8 cellular contexts compared by ENCODE assay signal in the genomic region with DNA sequence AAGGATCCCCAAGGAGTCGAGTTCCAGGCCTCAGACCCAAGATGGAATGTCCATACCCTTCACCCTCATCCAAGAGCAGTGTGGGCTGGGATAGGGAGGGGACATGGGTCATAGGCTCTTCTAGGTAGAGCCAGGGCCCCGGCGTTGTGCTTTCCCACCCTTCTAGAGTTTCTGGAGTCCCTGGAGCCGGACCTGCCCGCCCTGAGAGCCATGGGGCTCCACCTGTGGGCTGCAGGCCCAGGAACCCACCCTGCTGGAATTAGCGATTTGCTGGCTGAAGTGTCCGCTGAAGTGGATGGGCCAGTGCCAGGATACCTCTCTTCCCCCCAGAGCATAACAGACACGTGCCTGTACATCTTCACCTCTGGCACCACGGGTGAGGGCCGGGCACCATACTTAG. TPM values are rescaled to one million over a fixed set of nuclear protein-coding genes. Genes with fewer than 3 reads are reported as not detected.
DNase-seq lines count a peak whose midpoint lies in the region; ATAC-seq and TF ChIP-seq lines count a peak whose summit lies in the region.

No MANE protein-coding gene starts in this region.

- WGBS in hepatocyte (ENCODE audit: low lambda C conversion rate, missing lambda C conversion rate): 60% methylated on average over 10 of the region's 10 CpGs
- WGBS in smooth muscle cell (ENCODE audit: low lambda C conversion rate): 69% methylated on average over 10 of the region's 10 CpGs

- no peaks in the 10 kb centered on the region for H3K9me3 Mint-ChIP-seq in activated CD8-positive, alpha-beta T cell treated with anti-CD3 and anti-CD28 coated beads for 36 hours

- H3K9ac ChIP-seq in smooth muscle cell (ENCODE audit: low read depth): no peak overlapping the region

- DNase-seq in activated CD8-positive, alpha-beta T cell treated with anti-CD3 and anti-CD28 coated beads for 36 hours: no peak
- DNase-seq in hepatocyte (ENCODE audit: low spot score) (no peak), smooth muscle cell (lab: John Stamatoyannopoulos, UW; ENCODE audit: unreplicated experiment) (no peak), germinal center (ENCODE audit: low spot score) (no peak), DMS53 (lab: John Stamatoyannopoulos, UW) (no peak)

- H3K27ac Mint-ChIP-seq in activated CD8-positive, alpha-beta T cell treated with anti-CD3 and anti-CD28 coated beads for 36 hours: peak overlapping the region; percentile 25

- no peak for ATAC-seq in activated CD8-positive, alpha-beta T cell treated with anti-CD3 and anti-CD28 coated beads for 36 hours
- ATAC-seq in HG03565 (IDR thresholded peaks at IDR 0.05; ENCODE audit: unreplicated experiment) (no peak), GM18502 (IDR thresholded peaks at IDR 0.05; ENCODE audit: poor library complexity, unreplicated experiment) (no peak)

- H3K4me3 Mint-ChIP-seq in activated CD8-positive, alpha-beta T cell treated with anti-CD3 and anti-CD28 coated beads for 36 hours: peak overlapping the region; percentile 75

- H3K4me1 Mint-ChIP-seq in activated CD8-positive, alpha-beta T cell treated with anti-CD3 and anti-CD28 coated beads for 36 hours (ENCODE audit: low read depth): peaks cover 32% of the 10 kb centered on the region

- H3K79me2 ChIP-seq in hepatocyte: peaks cover 12% of the 10 kb centered on the region
- H3K79me2 ChIP-seq in smooth muscle cell (ENCODE audit: low read depth): peaks cover 10% of the 10 kb centered on the region

- H3K36me3 ChIP-seq in HEK293 (ENCODE audit: control insufficient read depth in 2 of 2, insufficient read depth in 1 of 2, low read length in 2 of 2) (peaks cover 0 to 38% of the 10 kb centered on the region in 2 experiments; a peak in 1 of 3 replicates), hepatocyte (replicated peaks; ENCODE audit: insufficient read depth, low read depth) (no peaks in the 10 kb centered on the region), smooth muscle cell (ENCODE audit: low read depth) (no peaks in the 10 kb centered on the region)

- H3K27ac ChIP-seq in HEK293 (ENCODE audit: extremely low read depth, low read depth, low read length) (no peak overlapping the region; the same call in 1 of the 2 replicates), hepatocyte (peak overlapping the region; percentile 94), smooth muscle cell (ENCODE audit: low read depth) (no peak overlapping the region)

- CTCF ChIA-PET in HEK293 (lab: Yijun Ruan, JAX): interaction anchor here (1.1 to 2.7 kb wide), 3 partner anchors 22 to 211 kb away, joined by 4 to 12 read pairs (median 5); partner anchors contain the start of gene RAB13
- CTCF ChIA-PET in activated CD8-positive, alpha-beta T cell treated with anti-CD3 and anti-CD28 coated beads for 36 hours (lab: Charles Lee): interaction anchor here (1.0 to 2.0 kb wide), 4 partner anchors 10 to 99 kb away, joined by 3 to 5 read pairs (median 4); partner anchors contain the start of gene NPR1

- H2AFZ ChIP-seq in hepatocyte (peak overlapping the region; percentile 96), smooth muscle cell (ENCODE audit: low read depth) (no peak overlapping the region)

- H3K4me2 ChIP-seq in hepatocyte: peak overlapping the region; percentile 98
- H3K4me2 ChIP-seq in smooth muscle cell: peak overlapping the region; percentile 98

- H4K20me1 ChIP-seq in hepatocyte (ENCODE audit: insufficient read depth, poor library complexity, severe bottlenecking) (no peaks in the 10 kb centered on the region), smooth muscle cell (ENCODE audit: low read depth) (no peaks in the 10 kb centered on the region)

- H3K27me3 Mint-ChIP-seq in activated CD8-positive, alpha-beta T cell treated with anti-CD3 and anti-CD28 coated beads for 36 hours: no peaks in the 10 kb centered on the region

- H3K27me3 ChIP-seq in hepatocyte: no peaks in the 10 kb centered on the region
- H3K27me3 ChIP-seq in smooth muscle cell (ENCODE audit: low read depth): no peaks in the 10 kb centered on the region

- H3K9me3 ChIP-seq in HEK293 (ENCODE audit: control insufficient read depth, insufficient read depth, low read depth, low read length) (no peaks in the 10 kb centered on the region), hepatocyte (ENCODE audit: low read depth) (no peaks in the 10 kb centered on the region), smooth muscle cell (replicated peaks; ENCODE audit: low read depth) (no peaks in the 10 kb centered on the region)

- TF ChIP-seq CTCF in HEK293 (tag by site-specific recombination; IDR thresholded peaks at IDR 0.05) (no peak), hepatocyte (IDR thresholded peaks at IDR 0.05; ENCODE audit: poor library complexity) (no peak), smooth muscle cell (IDR thresholded peaks at IDR 0.05; ENCODE audit: borderline replicate concordance, insufficient read depth, poor library complexity, severe bottlenecking) (no peak)
- TF ChIP-seq CTCF in activated CD8-positive, alpha-beta T cell treated with anti-CD3 and anti-CD28 coated beads for 36 hours (IDR thresholded peaks at IDR 0.05): no peak

- intact Hi-C loops in activated CD8-positive, alpha-beta T cell treated with anti-CD3 and anti-CD28 coated beads for 36 hours (cut with micrococcal nuclease): no loop called here

- peak overlapping the region; percentile 60 for H3K4me3 ChIP-seq in HEK293 (ENCODE audit: low read depth, low read length)
- H3K4me3 ChIP-seq in hepatocyte: no peak overlapping the region
- peak overlapping the region; percentile 70 for H3K4me3 ChIP-seq in smooth muscle cell

- H3K4me1 ChIP-seq in HEK293 (ENCODE audit: control insufficient read depth, insufficient read depth, low read length) (peaks cover 8% of the 10 kb centered on the region), hepatocyte (ENCODE audit: insufficient read depth) (peaks cover 20% of the 10 kb centered on the region), smooth muscle cell (ENCODE audit: low read depth) (peaks cover 10% of the 10 kb centered on the region)

- H3K9me2 ChIP-seq in hepatocyte (replicated peaks; ENCODE audit: insufficient read depth): no peaks in the 10 kb centered on the region

- H3K36me3 Mint-ChIP-seq in activated CD8-positive, alpha-beta T cell treated with anti-CD3 and anti-CD28 coated beads for 36 hours (ENCODE audit: low read depth): peaks cover 14% of the 10 kb centered on the region

- POLR2A ChIA-PET in HEK293 (lab: Yijun Ruan, JAX): interaction anchor here (0.5 to 1.6 kb wide), 10 partner anchors 16 to 225 kb away, joined by 3 to 9 read pairs (median 4); partner anchors contain the start of genes CHTOP, INTS3, JTB and RPS27
- POLR2A ChIA-PET in activated CD8-positive, alpha-beta T cell treated with anti-CD3 and anti-CD28 coated beads for 36 hours (lab: Charles Lee): interaction anchor here (0.7 to 1.0 kb wide), 2 partner anchors 15 to 215 kb away, joined by 3 read pairs; partner anchors contain the start of gene RPS27

- peaks cover 18% of the 10 kb centered on the region for H3F3A ChIP-seq in smooth muscle cell (ENCODE audit: low read depth)

TF ChIP-seq in HEK293, 187 proteins besides CTCF, POLR2A, EP300 and RAD21:
- TF ChIP-seq ZBTB48 (tag by site-specific recombination; IDR thresholded peaks at IDR 0.05) (0 out of 2 replicates have a peak, but pooled peaks have one; percentile 9), ZNF341 (tag by site-specific recombination; IDR thresholded peaks at IDR 0.05; ENCODE audit: low read depth) (0 out of 2 replicates have a peak, but pooled peaks have one; percentile 31), ZNF571 (tag by site-specific recombination; IDR thresholded peaks at IDR 0.05) (no peak), SP3 (tag by site-specific recombination; IDR thresholded peaks at IDR 0.05) (0 out of 2 replicates have a peak, but pooled peaks have one; percentile 3)
TF ChIP-seq in HEK293: peak in this region for 3.

RNA-seq across cellular contexts. Expression of gene SLC27A3, which starts 1.1 kb away (rescaled TPM):
- total RNA-seq in activated CD8-positive, alpha-beta T cell treated with anti-CD3 and anti-CD28 coated beads for 36 hours: 1 to 10 TPM; 7.2 to 10.0 TPM
- total RNA-seq in hepatocyte (21.5 and 22.8 TPM in 2 replicates), smooth muscle cell (14.8 and 21.3 TPM in 2 replicates)
- polyA plus RNA-seq in hepatocyte (37.2 and 38.1 TPM in 2 replicates), smooth muscle cell (36.0 and 41.0 TPM in 2 replicates)

RNA-seq across cellular contexts. Expression of gene INTS3, which starts 48.5 kb away (rescaled TPM):
- 10 to 100 TPM; 45.0 to 45.5 TPM for total RNA-seq in activated CD8-positive, alpha-beta T cell treated with anti-CD3 and anti-CD28 coated beads for 36 hours
- total RNA-seq in hepatocyte: 39.1 and 42.3 TPM in 2 replicates
- polyA plus RNA-seq in hepatocyte: 37.1 and 51.3 TPM in 2 replicates
- total RNA-seq in smooth muscle cell: 33.6 and 34.8 TPM in 2 replicates
- polyA plus RNA-seq in smooth muscle cell: 22.3 and 27.6 TPM in 2 replicates
